In the genomic region with DNA sequence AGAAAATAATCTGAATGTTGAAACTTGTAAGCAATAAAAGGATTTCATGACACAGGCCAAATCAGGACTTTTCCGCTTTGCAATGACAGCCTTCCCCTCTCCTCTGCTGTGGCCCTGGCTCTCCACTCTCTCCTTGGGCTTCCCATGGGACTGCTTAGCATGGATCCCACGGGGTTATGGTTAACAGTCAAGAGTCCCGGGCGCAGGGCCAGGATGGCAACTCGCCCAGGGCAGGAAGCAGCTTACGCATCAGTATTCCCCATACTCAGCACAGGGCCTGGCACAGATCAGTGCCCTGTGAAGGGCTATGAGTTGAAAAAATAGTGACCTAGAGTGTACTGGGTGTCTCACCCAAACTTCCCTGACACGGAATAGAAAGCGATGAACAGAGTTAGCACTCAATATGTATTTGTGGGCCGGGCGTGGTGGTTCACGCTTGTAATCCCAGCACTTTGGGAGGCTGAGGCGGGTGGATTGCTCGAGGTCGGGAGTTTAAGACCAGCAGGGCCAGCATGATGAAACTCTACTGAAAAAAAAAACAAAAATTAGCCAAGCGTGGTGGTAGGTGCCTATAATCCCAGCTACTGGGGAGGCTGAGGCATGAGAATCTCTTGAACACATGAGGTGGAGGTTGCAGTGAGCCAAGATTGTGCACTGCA, we compare ENCODE assay signal across 10 cellular contexts. TPM values are rescaled to one million over a fixed set of nuclear protein-coding genes. Genes with fewer than 3 reads are reported as not detected.
DNase-seq lines count a peak whose midpoint lies in the region; ATAC-seq, FAIRE-seq and TF ChIP-seq lines count a peak whose summit lies in the region.
"Had no signal": no experiment of that assay in that cellular context is flagged by ENCODE, and none has a peak within 500 bp of the region (broad histone marks: within the 10 kb centered on the region; RNA-seq: fewer than 3 reads in every experiment).

No MANE protein-coding gene starts in this region.

- TF ChIP-seq CTCF in right lobe of liver (IDR thresholded peaks at IDR 0.05) (no peak), HepG2 (CRISPR knock-in tag; IDR thresholded peaks at IDR 0.05) (no peak), ascending aorta (IDR thresholded peaks at IDR 0.05) (no peak)

- H3K4me3 ChIP-seq in right lobe of liver (no peak overlapping the region), HepG2 (replicated peaks in 1 of 3; ENCODE audit: insufficient read depth in 1 of 3, low read depth in 2 of 3, low read length in 3 of 3) (no peak overlapping the region), ascending aorta (no peak overlapping the region)

- TF ChIP-seq RAD21 in HepG2 (CRISPR knock-in tag; IDR thresholded peaks at IDR 0.05), result no peak

- H3K27me3 ChIP-seq in right lobe of liver (no peaks in the 10 kb centered on the region), HepG2 (ENCODE audit: control insufficient read depth in 1 of 2, insufficient read depth in 2 of 2, low read length in 2 of 2) (peaks cover 3 to 30% of the 10 kb centered on the region in 2 experiments; a peak in 3 of 5 replicates), ascending aorta (no peaks in the 10 kb centered on the region)

- H3K27ac ChIP-seq in right lobe of liver (no peak overlapping the region), HepG2 (ENCODE audit: extremely low read length, insufficient read depth, low read length) (no peak overlapping the region), ascending aorta (no peak overlapping the region)

- ATAC-seq in right lobe of liver (peak; percentile 41 to 87 (median 58)), HepG2 (no peak), HG02571 (IDR thresholded peaks at IDR 0.05; ENCODE audit: unreplicated experiment) (no peak), HG03196 (IDR thresholded peaks at IDR 0.05; ENCODE audit: unreplicated experiment) (no peak), GM19467 (IDR thresholded peaks at IDR 0.05; ENCODE audit: unreplicated experiment) (no peak)

- FAIRE-seq in HepG2 (lab: Jason Lieb, UNC) (no peak), urothelium cell line (lab: Jason Lieb, UNC) (peak; percentile 55)

- POLR2A ChIA-PET in HepG2 (lab: Yijun Ruan, JAX), result no interaction called here

- no peak overlapping the region for H3K4me2 ChIP-seq in HepG2 (ENCODE audit: low read depth, low read length)

- WGBS in right lobe of liver (ENCODE audit: insufficient coverage, low coverage, low lambda C conversion rate, missing lambda C conversion rate), result 55% methylated on average over 14 of the region's 15 CpGs
- WGBS in HepG2 (ENCODE audit: low lambda C conversion rate), result 36% methylated on average over 15 of the region's 15 CpGs

- H3K9ac ChIP-seq in HepG2 (ENCODE audit: insufficient read depth, low read depth, low read length), result no peak overlapping the region

- H3K36me3 ChIP-seq in right lobe of liver, result no peaks in the 10 kb centered on the region
- no peaks in the 10 kb centered on the region for H3K36me3 ChIP-seq in HepG2 (replicated peaks in 1 of 2; ENCODE audit: control insufficient read depth in 1 of 2, insufficient read depth in 2 of 2, low read length in 2 of 2)
- H3K36me3 ChIP-seq in ascending aorta, result no peaks in the 10 kb centered on the region

- intact Hi-C loops in right lobe of liver (cut with DNase I), result no loop called here
- intact Hi-C loops in HepG2 (cut with micrococcal nuclease; ENCODE audit: unreplicated experiment), result loop anchor here (10.0 kb wide), 1 partner anchor 85 kb away; no protein-coding TSS in a partner anchor
- intact Hi-C loops in ascending aorta (cut with DNase I), result no loop called here

- no peaks in the 10 kb centered on the region for H3K79me2 ChIP-seq in HepG2 (ENCODE audit: insufficient read depth, low read length)

- in situ Hi-C loops in HepG2 (cut with HindIII; ENCODE audit: extremely low pct_ligation_motif_present, low pct_unique_long_range_greater_than_20kb), result no loop called here

- TF ChIP-seq POLR2A in right lobe of liver (IDR thresholded peaks at IDR 0.05) (no peak), HepG2 (IDR thresholded peaks at IDR 0.05; ENCODE audit: insufficient read depth in 1 of 2, low read depth in 2 of 2, low read length in 2 of 2) (no peak)

- H2AFZ ChIP-seq in HepG2 (ENCODE audit: low read length), result no peak overlapping the region

- BruUV-seq in HepG2 (replicated peaks; lab: Mats Ljungman, UMichigan), result no TSS peak

- H3K4me1 ChIP-seq in right lobe of liver, result peaks cover 0 to 13% (median 0%) of the 10 kb centered on the region in 4 donors
- H3K4me1 ChIP-seq in HepG2 (ENCODE audit: insufficient read depth, low read length), result 0 out of 2 replicates have a peak, but pooled peaks cover 6% of the 10 kb centered on the region
- peaks cover 3 to 6% of the 10 kb centered on the region in 2 donors for H3K4me1 ChIP-seq in ascending aorta

- CTCF ChIA-PET in HepG2 (lab: Yijun Ruan, JAX; ENCODE audit: low intra/inter-chr PET ratio, low total read pairs), result no interaction called here

- no peaks in the 10 kb centered on the region for H3K9me3 ChIP-seq in right lobe of liver
- no peaks in the 10 kb centered on the region for H3K9me3 ChIP-seq in HepG2 (ENCODE audit: low read length)
- H3K9me3 ChIP-seq in ascending aorta, result no peaks in the 10 kb centered on the region

- DNase-seq in right lobe of liver (peak; percentile 61 to 87 (median 80)), HepG2 (ENCODE audit: low spot score) (no peak), ascending aorta (ENCODE audit: low spot score in 2 of 2) (peak; percentile 57 to 92), kidney glomerular epithelial cell (lab: John Stamatoyannopoulos, UW) (peak; percentile 47), urothelium cell line (ENCODE audit: low spot score) (peak; percentile 86)
- DNase-seq: CD4-positive, CD25-positive, alpha-beta regulatory T cell had no signal

- H4K20me1 ChIP-seq in HepG2 (ENCODE audit: insufficient read depth, low read length), result no peaks in the 10 kb centered on the region

- TF ChIP-seq EP300 in HepG2 (IDR thresholded peaks at IDR 0.05; ENCODE audit: low read depth in 2 of 2, low read length in 2 of 2) (no peak), HepG2 (CRISPR knock-in tag; IDR thresholded peaks at IDR 0.05; ENCODE audit: borderline replicate concordance) (no peak)

TF ChIP-seq in HepG2, 621 proteins besides CTCF, POLR2A, EP300 and RAD21 (continues in another document):
- TF ChIP-seq ADNP (CRISPR knock-in tag; IDR thresholded peaks at IDR 0.05) (no peak), PHF21A (CRISPR knock-in tag; IDR thresholded peaks at IDR 0.05) (no peak), ELF1 (CRISPR knock-in tag; IDR thresholded peaks at IDR 0.05) (no peak), SIN3A (IDR thresholded peaks at IDR 0.05; ENCODE audit: borderline replicate concordance, low read depth, low read length) (no peak), SIN3B (IDR thresholded peaks at IDR 0.05; ENCODE audit: low read length) (no peak), SNAI1 (CRISPR knock-in tag; IDR thresholded peaks at IDR 0.05; ENCODE audit: borderline replicate concordance) (no peak), ZFP36L2 (CRISPR knock-in tag; IDR thresholded peaks at IDR 0.05) (no peak), MYNN (CRISPR knock-in tag; IDR thresholded peaks at IDR 0.05; ENCODE audit: low read depth) (no peak), PHB2 (IDR thresholded peaks at IDR 0.05; ENCODE audit: partially characterized antibody) (no peak), SMARCE1 (IDR thresholded peaks at IDR 0.05; ENCODE audit: borderline replicate concordance) (no peak)
- TF ChIP-seq, protein P1, sequence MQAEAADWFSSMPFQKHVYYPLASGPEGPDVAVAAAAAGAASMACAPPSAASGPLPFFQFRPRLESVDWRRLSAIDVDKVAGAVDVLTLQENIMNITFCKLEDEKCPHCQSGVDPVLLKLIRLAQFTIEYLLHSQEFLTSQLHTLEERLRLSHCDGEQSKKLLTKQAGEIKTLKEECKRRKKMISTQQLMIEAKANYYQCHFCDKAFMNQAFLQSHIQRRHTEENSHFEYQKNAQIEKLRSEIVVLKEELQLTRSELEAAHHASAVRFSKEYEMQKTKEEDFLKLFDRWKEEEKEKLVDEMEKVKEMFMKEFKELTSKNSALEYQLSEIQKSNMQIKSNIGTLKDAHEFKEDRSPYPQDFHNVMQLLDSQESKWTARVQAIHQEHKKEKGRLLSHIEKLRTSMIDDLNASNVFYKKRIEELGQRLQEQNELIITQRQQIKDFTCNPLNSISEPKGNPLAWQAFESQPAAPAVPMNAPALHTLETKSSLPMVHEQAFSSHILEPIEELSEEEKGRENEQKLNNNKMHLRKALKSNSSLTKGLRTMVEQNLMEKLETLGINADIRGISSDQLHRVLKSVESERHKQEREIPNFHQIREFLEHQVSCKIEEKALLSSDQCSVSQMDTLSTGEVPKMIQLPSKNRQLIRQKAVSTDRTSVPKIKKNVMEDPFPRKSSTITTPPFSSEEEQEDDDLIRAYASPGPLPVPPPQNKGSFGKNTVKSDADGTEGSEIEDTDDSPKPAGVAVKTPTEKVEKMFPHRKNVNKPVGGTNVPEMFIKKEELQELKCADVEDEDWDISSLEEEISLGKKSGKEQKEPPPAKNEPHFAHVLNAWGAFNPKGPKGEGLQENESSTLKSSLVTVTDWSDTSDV (CRISPR knock-in tag; IDR thresholded peaks at IDR 0.05), result no peak

RNA-seq across cellular contexts. Expression of a gene that starts 29.1 kb away (rescaled TPM):
- total RNA-seq in right lobe of liver (under 1 TPM in 5 of 6 experiments, not detected in 1; 0.20 to 1.00 (median 0.26) TPM), HepG2 (2016; rRNA removed; fragmentation: Illumina TruSeq; extraction: Trizol) (not detected in 2 replicates), ascending aorta (not detected)
- not detected in 2 replicates for total RNA-seq in HepG2 (2016; cell fraction: cytosol; rRNA removed; fragmentation: Illumina TruSeq; extraction: Trizol; ENCODE audit: low read depth)
- total RNA-seq in HepG2 (2016; cell fraction: insoluble cytoplasmic fraction; rRNA removed; fragmentation: Illumina TruSeq; extraction: Trizol), result not detected in 2 replicates
- total RNA-seq in HepG2 (2016; cell fraction: membrane; rRNA removed; fragmentation: Illumina TruSeq; extraction: Trizol), result not detected in 2 replicates
- total RNA-seq in HepG2 (2016; cell fraction: nucleus; rRNA removed; fragmentation: Illumina TruSeq; extraction: Trizol), result not detected in 2 replicates
- not detected in 2 replicates for polyA plus RNA-seq in HepG2 (2011; rRNA removed)
- not detected in 2 replicates for polyA plus RNA-seq in HepG2 (2011; cell fraction: cytosol; rRNA removed)
- polyA plus RNA-seq in HepG2 (2011; cell fraction: nucleus; rRNA removed), result not detected in 2 replicates
- polyA plus RNA-seq in HepG2 (2012), result not detected in 2 replicates
- polyA plus RNA-seq in HepG2 (2016; cell fraction: cytosol; fragmentation: Illumina TruSeq; extraction: Trizol; ENCODE audit: low read depth), result not detected in 2 replicates
- polyA plus RNA-seq in HepG2 (2016; cell fraction: insoluble cytoplasmic fraction; fragmentation: Illumina TruSeq; extraction: Trizol; ENCODE audit: low read depth), result not detected in 2 replicates
- polyA plus RNA-seq in HepG2 (2016; cell fraction: membrane; fragmentation: Illumina TruSeq; extraction: Trizol; ENCODE audit: low read depth), result not detected in 2 replicates
- 0.53 TPM in 1 of 2 replicates, not detected in the other for polyA plus RNA-seq in HepG2 (2016; cell fraction: nucleus; fragmentation: Illumina TruSeq; extraction: Trizol; ENCODE audit: insufficient read depth, low read depth)
- polyA minus RNA-seq in HepG2 (2011; rRNA and poly(A)+ RNA removed; ENCODE audit: low replicate concordance), result not detected in 2 replicates
- not detected in 2 replicates for polyA minus RNA-seq in HepG2 (2011; cell fraction: cytosol; rRNA and poly(A)+ RNA removed)
- polyA minus RNA-seq in HepG2 (2011; cell fraction: nucleus; rRNA and poly(A)+ RNA removed), result not detected in 2 replicates
- total RNA-seq: CD4-positive, CD25-positive, alpha-beta regulatory T cell had no signal
- polyA plus RNA-seq: CD4-positive, CD25-positive, alpha-beta regulatory T cell; neural cell had no signal

Comparison
In these comparisons a context has a peak if more than half of its experiments do, and no peak if none do; other contexts are left out.
1. ATAC-seq: peak in right lobe of liver (4 of 4); none in HepG2 (single experiment), HG02571 (single experiment), HG03196 (single experiment) and GM19467 (single experiment).